In the genomic region with DNA sequence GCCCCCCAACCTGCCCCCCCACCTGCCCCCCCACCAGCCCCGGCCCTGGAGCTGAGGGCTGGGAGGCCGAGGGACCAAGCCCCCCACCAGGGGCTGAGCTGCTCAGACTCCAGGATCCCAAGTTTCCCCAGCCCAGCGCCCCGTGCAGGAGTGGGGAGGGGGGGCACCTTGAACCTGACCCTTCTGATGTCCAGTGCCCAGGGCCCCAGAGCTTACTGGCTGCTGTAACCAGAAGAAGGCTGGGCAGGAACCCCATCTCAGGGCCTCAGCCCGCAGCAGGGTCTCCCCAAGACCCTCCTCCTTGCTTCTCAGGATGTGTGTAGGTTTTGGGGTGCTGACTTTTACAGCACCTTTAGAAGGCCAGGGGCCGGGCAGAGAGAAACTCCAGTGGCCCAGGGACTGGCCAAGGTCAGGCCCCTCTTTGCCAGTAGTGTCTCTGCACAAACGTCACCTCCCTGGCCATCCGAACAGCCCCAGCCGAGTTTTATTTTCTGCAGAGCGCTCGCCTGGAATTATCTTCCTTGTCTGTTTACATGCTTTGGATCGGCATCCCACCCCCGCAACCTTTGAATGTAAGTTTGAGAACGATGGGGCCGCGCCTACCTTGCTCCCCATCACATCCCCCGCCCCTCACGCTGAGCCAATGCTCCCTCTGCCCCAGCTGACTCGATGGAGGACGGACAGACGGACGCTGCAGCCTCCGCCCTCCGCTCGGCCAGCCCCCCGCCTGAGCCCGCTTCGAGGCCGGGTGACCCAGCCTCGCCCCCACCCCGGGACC, we compare ENCODE assay signal across 8 cellular contexts.
DNase-seq lines count a peak whose midpoint lies in the region; ATAC-seq, FAIRE-seq and TF ChIP-seq lines count a peak whose summit lies in the region.

No MANE protein-coding gene starts in this region.

- H3K79me2 ChIP-seq in keratinocyte (ENCODE audit: control insufficient read depth, insufficient read depth, low read length), result no peaks in the 10 kb centered on the region

- H3K4me1 ChIP-seq in Panc1 (ENCODE audit: control insufficient read depth, insufficient read depth, low read length) (peaks cover 16% of the 10 kb centered on the region), keratinocyte (ENCODE audit: control insufficient read depth, extremely low read depth, insufficient read depth, low read length) (no peaks in the 10 kb centered on the region)

- TF ChIP-seq CTCF in Panc1 (IDR thresholded peaks at IDR 0.05), result no peak
- TF ChIP-seq CTCF in astrocyte of the cerebellum (IDR thresholded peaks at IDR 0.05; ENCODE audit: low read depth, low read length, missing control alignments), result no peak
- no peak for TF ChIP-seq CTCF in keratinocyte (optimal IDR thresholded peaks at IDR 0.05 in 1 of 3, IDR thresholded peaks at IDR 0.05 in 1 of 3, conservative IDR thresholded peaks at IDR 0.05 in 1 of 3; ENCODE audit: extremely low read depth in 1 of 3, insufficient read depth in 2 of 3, low read length in 3 of 3)

- no peaks in the 10 kb centered on the region for H3K9me1 ChIP-seq in keratinocyte (ENCODE audit: control insufficient read depth, extremely low read depth, insufficient read depth, low read length)

- H2AFZ ChIP-seq in keratinocyte (ENCODE audit: control insufficient read depth, low read length), result peak overlapping the region; percentile 31

- H3K4me2 ChIP-seq in keratinocyte (ENCODE audit: control insufficient read depth, extremely low read depth, insufficient read depth, low read depth, low read length), result peak overlapping the region; percentile 53

- peak; percentile 25 for DNase-seq in G401 (ENCODE audit: low spot score)
- DNase-seq in Panc1 (ENCODE audit: low read depth, low spot score), result no peak
- no peak for DNase-seq in astrocyte of the cerebellum (ENCODE audit: low read depth)
- DNase-seq in keratinocyte (ENCODE audit: low read depth, low spot score), result no peak
- peak; percentile 47 for DNase-seq in stimulated activated CD8-positive, alpha-beta memory T cell treated with anti-CD3 and anti-CD28 coated beads, Interleukin-4, amount 100 ng/mL, for 48 hours
- no peak for DNase-seq in GF-D8 (lab: John Stamatoyannopoulos, UW)
- DNase-seq in occipital lobe (lab: John Stamatoyannopoulos, UW), result no peak

- CTCF ChIA-PET in Panc1 (lab: Charles Lee), result interaction anchor here (0.6 to 0.7 kb wide), 6 partner anchors 43 to 430 kb away, joined by 3 to 10 read pairs (median 4); no protein-coding TSS in a partner anchor

- dilution Hi-C loops in keratinocyte (cut with MboI; ENCODE audit: extremely low pct_ligation_motif_present, low sequenced_read_pairs), result no loop called here

- ATAC-seq in Panc1 (peak; percentile 89), HG03439 (IDR thresholded peaks at IDR 0.05; ENCODE audit: unreplicated experiment) (no peak)

- no peaks in the 10 kb centered on the region for H4K20me1 ChIP-seq in keratinocyte (ENCODE audit: control insufficient read depth, extremely low read depth, insufficient read depth, low read length)

- no TSS peak for BruUV-seq in Panc1 (replicated peaks; lab: Mats Ljungman, UMichigan)

- no peak overlapping the region for H3K9ac ChIP-seq in keratinocyte (ENCODE audit: control insufficient read depth, extremely low read depth, insufficient read depth, low read length)

- POLR2A ChIA-PET in Panc1 (lab: Charles Lee), result no interaction called here

- intact Hi-C loops in Panc1 (cut with micrococcal nuclease; ENCODE audit: unreplicated experiment), result loop anchor here (2.0 to 5.0 kb wide), 3 partner anchors 72 to 354 kb away; no protein-coding TSS in a partner anchor

- no peak for FAIRE-seq in keratinocyte (lab: Jason Lieb, UNC)

- H3K27me3 ChIP-seq in Panc1 (ENCODE audit: control insufficient read depth, insufficient read depth, low read length), result no peaks in the 10 kb centered on the region
- peaks cover 7% of the 10 kb centered on the region for H3K27me3 ChIP-seq in keratinocyte (ENCODE audit: control insufficient read depth, extremely low read depth, insufficient read depth, low read length)

- H3K36me3 ChIP-seq in Panc1 (ENCODE audit: control insufficient read depth, insufficient read depth, low read length) (no peaks in the 10 kb centered on the region), keratinocyte (ENCODE audit: control insufficient read depth in 2 of 2, extremely low read depth in 1 of 2, insufficient read depth in 2 of 2, low read length in 2 of 2) (no peaks in the 10 kb centered on the region)

- H3K9me3 ChIP-seq in Panc1 (ENCODE audit: control insufficient read depth, insufficient read depth, low read depth, low read length) (no peaks in the 10 kb centered on the region), keratinocyte (ENCODE audit: control insufficient read depth, low read depth, low read length) (no peaks in the 10 kb centered on the region)

- H3K4me3 ChIP-seq in Panc1 (ENCODE audit: low read depth in 2 of 2, low read length in 2 of 2) (peak overlapping the region; percentile 30 to 49), astrocyte of the cerebellum (ENCODE audit: low read depth, low read length) (peak overlapping the region; percentile 27), keratinocyte (ENCODE audit: control insufficient read depth in 2 of 3, extremely low read depth in 1 of 3, insufficient read depth in 2 of 3, low read depth in 1 of 3, low read length in 3 of 3) (peak overlapping the region in 2 of 3 experiments; percentile 22 to 36)

- H3K27ac ChIP-seq in Panc1 (ENCODE audit: low read length) (0 out of 2 replicates have a peak overlapping the region, but pooled peaks have one; percentile 23), keratinocyte (ENCODE audit: control insufficient read depth, insufficient read depth, low read length) (no peak overlapping the region)

- in situ Hi-C loops in G401 (cut with HindIII; ENCODE audit: low sequenced_read_pairs) (no loop called here), Panc1 (cut with HindIII; ENCODE audit: low pct_unique_long_range_greater_than_20kb, low sequenced_read_pairs) (no loop called here), astrocyte of the cerebellum (cut with HindIII; ENCODE audit: low sequenced_read_pairs) (no loop called here)

Comparison
In these comparisons a context has a peak if more than half of its experiments do, and no peak if none do; other contexts are left out.
1. DNase-seq: peak in G401 (single experiment) and stimulated activated CD8-positive, alpha-beta memory T cell treated with anti-CD3 and anti-CD28 coated beads, Interleukin-4, amount 100 ng/mL, for 48 hours (single experiment); none in Panc1 (single experiment), astrocyte of the cerebellum (single experiment), keratinocyte (single experiment), GF-D8 (single experiment) and occipital lobe (single experiment).
2. Peak in every context shown above with its lines, with median percentiles within 50 percentile points of each other: H3K4me3 ChIP-seq.